18 cellular contexts compared by ENCODE assay signal in genomic region chr6:73888050-73888449, GRCh38.
"Had no signal": no experiment of that assay in that cellular context is flagged by ENCODE, and none has a peak within 500 bp of the region (broad histone marks: within the 10 kb centered on the region; RNA-seq: fewer than 3 reads in every experiment).

No MANE protein-coding gene starts in this region.

- H3K9me3 ChIP-seq: esophagus squamous epithelium, ovary, psoas muscle, thoracic aorta, upper lobe of left lung had no signal

- H3K27ac ChIP-seq: esophagus squamous epithelium, ovary, psoas muscle, thoracic aorta, tibial nerve, upper lobe of left lung had no signal

- DNase-seq: effector memory CD4-positive, alpha-beta T cell; erythroblast; esophagus squamous epithelium; kidney; natural killer cell; occipital lobe; ovary; posterior cingulate gyrus; psoas muscle; right cardiac atrium; small intestine; stimulated activated CD4-positive, alpha-beta T cell treated with anti-CD3 and anti-CD28 coated beads, Interleukin-15, amount 100 ng/mL, for 24 hours; stimulated activated CD4-positive, alpha-beta T cell treated with anti-CD3 and anti-CD28 coated beads, Interleukin-2, amount 100 ng/mL, for 48 hours; stimulated activated naive B cell treated with anti-CD40 and anti-IgM and Interleukin-4, amounts not matched to agents 10 μg/mL and 1 μg/mL and 100 μg/mL, for 72 hours; upper lobe of left lung had no signal

- H3K4me1 ChIP-seq: esophagus squamous epithelium, psoas muscle, tibial nerve, upper lobe of left lung had no signal

- H3K4me3 ChIP-seq: esophagus squamous epithelium, lung, ovary, psoas muscle, thoracic aorta, tibial nerve, upper lobe of left lung had no signal

- H3K27me3 ChIP-seq: esophagus squamous epithelium, ovary, tibial nerve, upper lobe of left lung had no signal

- H3K36me3 ChIP-seq: esophagus squamous epithelium, ovary, thoracic aorta, tibial nerve, upper lobe of left lung had no signal
